In the genomic region with DNA sequence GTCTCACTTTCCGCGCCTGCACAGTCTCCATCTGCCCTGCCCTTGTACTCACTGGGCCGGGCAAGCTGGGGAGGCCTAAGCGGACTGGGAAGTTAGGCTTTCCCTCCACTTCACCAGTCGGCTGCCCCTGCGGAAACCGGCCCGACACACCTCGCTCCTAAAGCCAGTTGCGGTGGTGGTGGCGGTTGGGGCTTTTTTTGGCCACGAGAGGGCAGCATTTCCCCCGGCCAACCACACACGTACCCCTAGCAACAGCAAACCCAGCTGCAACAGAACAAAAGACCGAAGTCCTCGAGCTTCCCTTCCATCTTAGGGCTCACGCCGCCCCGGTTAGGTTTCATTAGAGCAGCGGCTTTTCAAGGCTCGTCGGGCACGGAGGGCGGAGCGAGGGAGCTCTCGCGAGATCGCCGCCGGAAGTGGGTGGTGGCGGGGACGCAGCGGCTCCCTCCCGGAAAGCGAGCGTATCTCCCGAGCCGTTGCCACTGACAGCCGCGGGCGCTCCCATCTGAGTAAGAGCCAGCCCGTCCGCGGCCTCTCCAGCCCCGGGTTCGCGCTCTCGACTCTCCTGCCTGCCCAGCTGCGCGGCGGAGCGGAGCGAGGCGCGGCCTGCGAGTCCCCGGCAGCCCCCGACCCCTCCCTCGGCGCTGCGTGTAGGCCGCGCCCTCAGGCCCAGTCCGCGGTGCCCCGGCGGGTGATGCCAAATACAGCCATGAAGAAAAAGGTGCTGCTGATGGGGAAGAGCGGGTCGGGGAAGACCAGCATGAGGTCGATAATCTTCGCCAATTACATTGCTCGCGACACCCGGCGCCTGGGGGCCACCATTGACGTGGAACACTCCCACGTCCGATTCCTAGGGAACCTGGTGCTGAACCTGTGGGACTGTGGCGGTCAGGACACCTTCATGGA, we compare ENCODE assay signal across 1 cellular context.
TF ChIP-seq lines count a peak whose summit lies in the region.

A gene with protein sequence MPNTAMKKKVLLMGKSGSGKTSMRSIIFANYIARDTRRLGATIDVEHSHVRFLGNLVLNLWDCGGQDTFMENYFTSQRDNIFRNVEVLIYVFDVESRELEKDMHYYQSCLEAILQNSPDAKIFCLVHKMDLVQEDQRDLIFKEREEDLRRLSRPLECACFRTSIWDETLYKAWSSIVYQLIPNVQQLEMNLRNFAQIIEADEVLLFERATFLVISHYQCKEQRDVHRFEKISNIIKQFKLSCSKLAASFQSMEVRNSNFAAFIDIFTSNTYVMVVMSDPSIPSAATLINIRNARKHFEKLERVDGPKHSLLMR (plus strand): TSS at position 462 of the 906 bp plus-strand sequence. CDS start 233 bp downstream, at position 695.

TF ChIP-seq in A549, 52 proteins besides CTCF, POLR2A, EP300 and RAD21 (continued from another document):
- TF ChIP-seq, protein P1, sequence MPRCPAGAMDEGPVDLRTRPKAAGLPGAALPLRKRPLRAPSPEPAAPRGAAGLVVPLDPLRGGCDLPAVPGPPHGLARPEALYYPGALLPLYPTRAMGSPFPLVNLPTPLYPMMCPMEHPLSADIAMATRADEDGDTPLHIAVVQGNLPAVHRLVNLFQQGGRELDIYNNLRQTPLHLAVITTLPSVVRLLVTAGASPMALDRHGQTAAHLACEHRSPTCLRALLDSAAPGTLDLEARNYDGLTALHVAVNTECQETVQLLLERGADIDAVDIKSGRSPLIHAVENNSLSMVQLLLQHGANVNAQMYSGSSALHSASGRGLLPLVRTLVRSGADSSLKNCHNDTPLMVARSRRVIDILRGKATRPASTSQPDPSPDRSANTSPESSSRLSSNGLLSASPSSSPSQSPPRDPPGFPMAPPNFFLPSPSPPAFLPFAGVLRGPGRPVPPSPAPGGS (IDR thresholded peaks at IDR 0.05): peak; percentile 75; the same call in 2 of the 3 replicates
- TF ChIP-seq CHD2 (IDR thresholded peaks at IDR 0.05; ENCODE audit: low read length, partially characterized antibody): peak; percentile 93
- TF ChIP-seq MAZ (IDR thresholded peaks at IDR 0.05; ENCODE audit: borderline replicate concordance, low read depth, low read length): no peak
- no peak for TF ChIP-seq NR3C1 (IDR thresholded peaks at IDR 0.05)
- peak; percentile 88 for TF ChIP-seq SMC3 (IDR thresholded peaks at IDR 0.05)
- no peak for TF ChIP-seq HOXB5 (CRISPR knock-in tag; IDR thresholded peaks at IDR 0.05)
- TF ChIP-seq MYC (IDR thresholded peaks at IDR 0.05; ENCODE audit: borderline replicate concordance, low read length): 0 out of 2 replicates have a peak, but pooled peaks have one; percentile 10
- no peak for TF ChIP-seq ZNF302 (CRISPR knock-in tag; IDR thresholded peaks at IDR 0.05)
- peak; percentile 56; the same call in 1 of the 2 replicates for TF ChIP-seq RFX5 (IDR thresholded peaks at IDR 0.05)
- TF ChIP-seq GATA3 (IDR thresholded peaks at IDR 0.05; ENCODE audit: borderline replicate concordance): peak; percentile 49; the same call in 1 of the 2 replicates
- no peak for TF ChIP-seq FOSB (CRISPR knock-in tag; IDR thresholded peaks at IDR 0.05)
TF ChIP-seq in A549: peak in this region for 12.
